In genomic region chr16:14015017-14015416, GRCh38 we compare ENCODE assay signal across 13 cellular contexts. TPM values are rescaled to one million over a fixed set of nuclear protein-coding genes. Genes with fewer than 3 reads are reported as not detected.
DNase-seq lines count a peak whose midpoint lies in the region; ATAC-seq and TF ChIP-seq lines count a peak whose summit lies in the region.
"Had no signal": no experiment of that assay in that cellular context is flagged by ENCODE, and none has a peak within 500 bp of the region (broad histone marks: within the 10 kb centered on the region; RNA-seq: fewer than 3 reads in every experiment).

No MANE protein-coding gene starts in this region.

- no peaks in the 10 kb centered on the region for H3K36me3 ChIP-seq in colonic mucosa
- H3K36me3 ChIP-seq: BE2C had no signal

- no peaks in the 10 kb centered on the region for H3K4me1 Mint-ChIP-seq in activated CD4-positive, alpha-beta T cell treated with anti-CD3 and anti-CD28 coated beads, Interleukin-2, amount 10 ng/mL, durations not matched to agents 7 days and 5 days

- H3K4me3 ChIP-seq in colonic mucosa = no peak overlapping the region
- peak overlapping the region in 2 of 7 experiments; percentile 1 to 15 for H3K4me3 ChIP-seq in skin epidermis

- no peaks in the 10 kb centered on the region for H3K9me3 ChIP-seq in colonic mucosa
- H3K9me3 ChIP-seq: BE2C had no signal

- CTCF ChIA-PET in activated CD4-positive, alpha-beta T cell treated with anti-CD3 and anti-CD28 coated beads, Interleukin-2, amount 10 ng/mL, durations not matched to agents 7 days and 5 days (lab: Charles Lee) = no interaction called here

- peak overlapping the region; percentile 40 for H3K27ac ChIP-seq in colonic mucosa
- H3K27ac ChIP-seq in skin epidermis = peak overlapping the region in 18 of 21 experiments; percentile 19 to 84 (median 51)

- no peak overlapping the region for H3K4me3 Mint-ChIP-seq in activated CD4-positive, alpha-beta T cell treated with anti-CD3 and anti-CD28 coated beads, Interleukin-2, amount 10 ng/mL, durations not matched to agents 7 days and 5 days
- H3K4me3 Mint-ChIP-seq: activated CD4-positive, alpha-beta memory T cell treated with anti-CD3 and anti-CD28 coated beads for 36 hours; T-helper 1 cell treated with Interleukin-12 subunit alpha and Interleukin-12 subunit beta and Interleukin-4 antibody, amounts not matched to agents 30 μg/mL and 1 μg/mL, for 36 hours had no signal

- H3K27me3 Mint-ChIP-seq in activated CD4-positive, alpha-beta T cell treated with anti-CD3 and anti-CD28 coated beads, Interleukin-2, amount 10 ng/mL, durations not matched to agents 7 days and 5 days = peaks cover 3% of the 10 kb centered on the region

- no peaks in the 10 kb centered on the region for H3K4me1 ChIP-seq in colonic mucosa

- intact Hi-C loops in colonic mucosa (cut with DNase I) = no loop called here

- DNase-seq in HCEC 1CT = peak; percentile 15
- DNase-seq in colonic mucosa = no peak
- DNase-seq in inferior parietal cortex (ENCODE audit: extremely low spot score) = peak; percentile 20
- no peak for DNase-seq in H4 (ENCODE audit: low spot score)
- no peak for DNase-seq in AG08396 (ENCODE audit: low spot score)
- no peak for DNase-seq in activated CD4-positive, alpha-beta T cell treated with anti-CD3 and anti-CD28 coated beads, Interleukin-2, amount 10 ng/mL, durations not matched to agents 7 days and 5 days
- DNase-seq: activated CD4-positive, alpha-beta memory T cell treated with anti-CD3 and anti-CD28 coated beads for 36 hours; activated naive CD4-positive, alpha-beta T cell; BE2C had no signal

- H3K27me3 ChIP-seq in colonic mucosa = no peaks in the 10 kb centered on the region
- H3K27me3 ChIP-seq: BE2C had no signal

- TF ChIP-seq CTCF in colonic mucosa (IDR thresholded peaks at IDR 0.05) = no peak

- peak overlapping the region in 1 of 2 donors; percentile 3 for H3K9ac ChIP-seq in colonic mucosa (ENCODE audit: low read depth in 2 of 2, low read length in 2 of 2)

- H3K9me3 Mint-ChIP-seq in activated CD4-positive, alpha-beta T cell treated with anti-CD3 and anti-CD28 coated beads, Interleukin-2, amount 10 ng/mL, durations not matched to agents 7 days and 5 days = no peaks in the 10 kb centered on the region
- H3K9me3 Mint-ChIP-seq: activated CD4-positive, alpha-beta memory T cell treated with anti-CD3 and anti-CD28 coated beads for 36 hours; T-helper 1 cell treated with Interleukin-12 subunit alpha and Interleukin-12 subunit beta and Interleukin-4 antibody, amounts not matched to agents 30 μg/mL and 1 μg/mL, for 36 hours had no signal

- no peak overlapping the region for H3K27ac Mint-ChIP-seq in activated CD4-positive, alpha-beta T cell treated with anti-CD3 and anti-CD28 coated beads, Interleukin-2, amount 10 ng/mL, durations not matched to agents 7 days and 5 days
- H3K27ac Mint-ChIP-seq: activated CD4-positive, alpha-beta memory T cell treated with anti-CD3 and anti-CD28 coated beads for 36 hours; T-helper 1 cell treated with Interleukin-12 subunit alpha and Interleukin-12 subunit beta and Interleukin-4 antibody, amounts not matched to agents 30 μg/mL and 1 μg/mL, for 36 hours had no signal

- POLR2A ChIA-PET in activated CD4-positive, alpha-beta T cell treated with anti-CD3 and anti-CD28 coated beads, Interleukin-2, amount 10 ng/mL, durations not matched to agents 7 days and 5 days (lab: Charles Lee) = no interaction called here

- ATAC-seq in GM18868 (IDR thresholded peaks at IDR 0.05; ENCODE audit: unreplicated experiment) = no peak
- ATAC-seq: sciatic nerve had no signal

- no peaks in the 10 kb centered on the region for H3K36me3 Mint-ChIP-seq in activated CD4-positive, alpha-beta T cell treated with anti-CD3 and anti-CD28 coated beads, Interleukin-2, amount 10 ng/mL, durations not matched to agents 7 days and 5 days (ENCODE audit: low read depth)
- H3K36me3 Mint-ChIP-seq: activated CD4-positive, alpha-beta memory T cell treated with anti-CD3 and anti-CD28 coated beads for 36 hours had no signal

RNA-seq across cellular contexts. Expression of gene MRTFB, which starts 56.1 kb away (rescaled TPM):
- 10 to 100 TPM; 31.4 to 40.3 TPM for total RNA-seq in colonic mucosa
- total RNA-seq in H4 (2014; rRNA removed; shearing (Covaris generic)) = 5.1 and 6.5 TPM in 2 replicates
- total RNA-seq in activated CD4-positive, alpha-beta T cell treated with anti-CD3 and anti-CD28 coated beads, Interleukin-2, amount 10 ng/mL, durations not matched to agents 7 days and 5 days = 10 to 100 TPM; 17.7 to 21.2 TPM

Comparison
In these comparisons a context has a peak if more than half of its experiments do, and no peak if none do; other contexts are left out.
1. DNase-seq: peak in HCEC 1CT (single experiment) and inferior parietal cortex (single experiment); none in colonic mucosa (single experiment), H4 (single experiment), AG08396 (single experiment) and activated CD4-positive, alpha-beta T cell treated with anti-CD3 and anti-CD28 coated beads, Interleukin-2, amount 10 ng/mL, durations not matched to agents 7 days and 5 days (single experiment).